In genomic region chr3:186385856-186386602, GRCh38 we compare ENCODE assay signal across 17 cellular contexts. TPM values are rescaled to one million over a fixed set of nuclear protein-coding genes. Genes with fewer than 3 reads are reported as not detected.
A peak's percentile ranks its signal among the peaks of the same experiment; 100 is the strongest.
DNase-seq lines count a peak whose midpoint lies in the region; ATAC-seq and TF ChIP-seq lines count a peak whose summit lies in the region.
"Had no signal": no experiment of that assay in that cellular context is flagged by ENCODE, and none has a peak within 500 bp of the region (broad histone marks: within the 10 kb centered on the region; RNA-seq: fewer than 3 reads in every experiment).

No MANE protein-coding gene starts in this region.

- no peak for ATAC-seq in CD4-positive, alpha-beta T cell (ENCODE audit: poor library complexity)
- ATAC-seq in left ventricle myocardium superior (no peak), HG02571 (IDR thresholded peaks at IDR 0.05; ENCODE audit: unreplicated experiment) (no peak)
- ATAC-seq: A549, GM23338 had no signal

- intact Hi-C loops in CD4-positive, alpha-beta T cell (cut with DNase I, micrococcal nuclease) = no loop called here
- intact Hi-C loops in left ventricle myocardium superior (cut with micrococcal nuclease) = no loop called here

- peak overlapping the region; percentile 27; the same call in 1 of the 2 replicates for H3K4me3 ChIP-seq in BLaER1
- no peak overlapping the region for H3K4me3 ChIP-seq in SK-N-SH (ENCODE audit: low read depth in 2 of 2, low read length in 1 of 2)
- H3K4me3 ChIP-seq: A549, GM12878, GM23338 had no signal

- H3K4me1 ChIP-seq in BLaER1 = peaks cover 47% of the 10 kb centered on the region
- no peaks in the 10 kb centered on the region; a peak in 1 of 4 replicates for H3K4me1 ChIP-seq in SK-N-SH (ENCODE audit: control insufficient read depth in 1 of 2, insufficient read depth in 2 of 2, low read depth in 1 of 2, low read length in 1 of 2)
- H3K4me1 ChIP-seq: A549 had no signal

- no peak overlapping the region for H2AFZ ChIP-seq in SK-N-SH (ENCODE audit: low read depth)
- H2AFZ ChIP-seq: GM23338 had no signal

- H3K4me2 ChIP-seq in BLaER1 (peak overlapping the region; percentile 63), SK-N-SH (no peak overlapping the region)
- H3K4me2 ChIP-seq: A549, GM23338 had no signal

- no peaks in the 10 kb centered on the region for H3K36me3 ChIP-seq in BLaER1
- H3K36me3 ChIP-seq in SK-N-SH (replicated peaks in 1 of 2; ENCODE audit: control insufficient read depth in 1 of 2, insufficient read depth in 2 of 2, low read length in 1 of 2) = no peaks in the 10 kb centered on the region

- in situ Hi-C loops in SK-MEL-5 (cut with HindIII; ENCODE audit: low pct_unique_long_range_greater_than_20kb, low sequenced_read_pairs) = no loop called here

- H3K27ac ChIP-seq in BLaER1 (no peak overlapping the region), SK-N-SH (ENCODE audit: low read depth in 2 of 2, low read length in 1 of 2) (no peak overlapping the region)
- no peak overlapping the region for H3K27ac ChIP-seq in CD4-positive, alpha-beta T cell (ENCODE audit: low read depth, low read length)
- H3K27ac ChIP-seq: A549 had no signal

- no peak for TF ChIP-seq CTCF in CD4-positive, alpha-beta T cell (IDR thresholded peaks at IDR 0.05)
- no peak for TF ChIP-seq CTCF in SK-N-SH (IDR thresholded peaks at IDR 0.05)

- H3K27me3 ChIP-seq in BLaER1 (no peaks in the 10 kb centered on the region), SK-N-SH (ENCODE audit: insufficient read depth) (no peaks in the 10 kb centered on the region)
- no peaks in the 10 kb centered on the region for H3K27me3 ChIP-seq in CD4-positive, alpha-beta T cell (ENCODE audit: control insufficient read depth, insufficient read depth, low read length)

- CTCF ChIA-PET in CD4-positive, alpha-beta T cell (lab: Charles Lee) = no interaction called here
- CTCF ChIA-PET in SK-N-SH (lab: Yijun Ruan, JAX) = no interaction called here

- POLR2A ChIA-PET in CD4-positive, alpha-beta T cell (lab: Charles Lee) = no interaction called here
- POLR2A ChIA-PET in SK-N-SH (lab: Yijun Ruan, JAX) = no interaction called here

- H4K20me1 ChIP-seq in BLaER1 (no peaks in the 10 kb centered on the region), SK-N-SH (ENCODE audit: insufficient read depth) (no peaks in the 10 kb centered on the region)

- no peak for TF ChIP-seq EP300 in SK-N-SH (IDR thresholded peaks at IDR 0.05; ENCODE audit: borderline replicate concordance in 1 of 2, low read depth in 1 of 2, low read length in 1 of 2)

- H3K79me2 ChIP-seq in SK-N-SH (ENCODE audit: insufficient read depth) = no peaks in the 10 kb centered on the region

- no peaks in the 10 kb centered on the region for H3K27me3 Mint-ChIP-seq in CD4-positive, alpha-beta T cell
- H3K27me3 Mint-ChIP-seq: CD4-positive, CD25-positive, alpha-beta regulatory T cell; IgD-negative memory B cell had no signal

- H3K9me3 ChIP-seq in BLaER1 (peaks cover 9% of the 10 kb centered on the region; the same call in 1 of the 2 replicates), SK-N-SH (no peaks in the 10 kb centered on the region)
- H3K9me3 ChIP-seq in CD4-positive, alpha-beta T cell (ENCODE audit: control insufficient read depth, low read length) = no peaks in the 10 kb centered on the region
- H3K9me3 ChIP-seq: A549 had no signal

- no peaks in the 10 kb centered on the region for H3F3A ChIP-seq in SK-N-SH (replicated peaks; ENCODE audit: insufficient read depth)

- H3K36me3 Mint-ChIP-seq in CD4-positive, alpha-beta T cell (ENCODE audit: low read depth) = no peaks in the 10 kb centered on the region
- H3K36me3 Mint-ChIP-seq: CD4-positive, CD25-positive, alpha-beta regulatory T cell had no signal

- peak; percentile 42 for DNase-seq in Ammon's horn (ENCODE audit: low spot score)
- DNase-seq in SK-MEL-5 (ENCODE audit: low read depth, low spot score) = peak; percentile 36
- peak; percentile 52 for DNase-seq in foreskin melanocyte
- DNase-seq in CD4-positive, alpha-beta T cell = no peak
- no peak for DNase-seq in SK-N-SH
- DNase-seq in left ventricle myocardium superior = no peak
- DNase-seq: CD4-positive, CD25-positive, alpha-beta regulatory T cell; DMS79; H7 had no signal

- no peaks in the 10 kb centered on the region for H3K9me3 Mint-ChIP-seq in CD4-positive, alpha-beta T cell
- H3K9me3 Mint-ChIP-seq: GM23338 had no signal

- WGBS in SK-N-SH (ENCODE audit: low lambda C conversion rate) = 42% methylated on average over 5 of the region's 5 CpGs

- H3K9me2 ChIP-seq in SK-N-SH = no peaks in the 10 kb centered on the region

- no peak for TF ChIP-seq RAD21 in SK-N-SH (IDR thresholded peaks at IDR 0.05; ENCODE audit: low read length)

- no peak overlapping the region for H3K9ac ChIP-seq in BLaER1
- H3K9ac ChIP-seq in SK-N-SH = no peak overlapping the region

- no peak overlapping the region for H3K27ac Mint-ChIP-seq in CD4-positive, alpha-beta T cell
- H3K27ac Mint-ChIP-seq: CD4-positive, CD25-positive, alpha-beta regulatory T cell; GM23338; IgD-negative memory B cell had no signal

- H3K4me3 Mint-ChIP-seq in CD4-positive, alpha-beta T cell = no peak overlapping the region
- H3K4me3 Mint-ChIP-seq: CD4-positive, CD25-positive, alpha-beta regulatory T cell; GM23338 had no signal

- H3K4me1 Mint-ChIP-seq in CD4-positive, alpha-beta T cell (ENCODE audit: low read depth) = no peaks in the 10 kb centered on the region
- H3K4me1 Mint-ChIP-seq: CD4-positive, CD25-positive, alpha-beta regulatory T cell had no signal

TF ChIP-seq in SK-N-SH, 30 proteins besides CTCF, POLR2A, EP300 and RAD21 (continues in another document):
- TF ChIP-seq JUND (IDR thresholded peaks at IDR 0.05) = no peak
- TF ChIP-seq SMC3 (IDR thresholded peaks at IDR 0.05; ENCODE audit: low read depth, low read length) = no peak
- TF ChIP-seq REST (IDR thresholded peaks at IDR 0.05; ENCODE audit: low read depth, low read length) = no peak
- no peak for TF ChIP-seq TEAD4 (IDR thresholded peaks at IDR 0.05; ENCODE audit: borderline replicate concordance, insufficient read depth)
- TF ChIP-seq PBX3 (IDR thresholded peaks at IDR 0.05) = no peak
- TF ChIP-seq MXI1 (IDR thresholded peaks at IDR 0.05; ENCODE audit: low read depth, low read length) = no peak
- no peak for TF ChIP-seq USF2 (IDR thresholded peaks at IDR 0.05; ENCODE audit: borderline replicate concordance, low read depth, low read length)
- no peak for TF ChIP-seq TAF1 (IDR thresholded peaks at IDR 0.05; ENCODE audit: borderline replicate concordance, low read depth, low read length)
- TF ChIP-seq EZH2phosphoT487 (IDR thresholded peaks at IDR 0.05; ENCODE audit: borderline replicate concordance, low read depth) = no peak
- TF ChIP-seq GABPA (IDR thresholded peaks at IDR 0.05; ENCODE audit: low read depth) = no peak
- TF ChIP-seq GATA2 (CRISPR knock-in tag; IDR thresholded peaks at IDR 0.05) = no peak
- no peak for TF ChIP-seq NFIC (IDR thresholded peaks at IDR 0.05; ENCODE audit: borderline replicate concordance)
- no peak for TF ChIP-seq MAX (IDR thresholded peaks at IDR 0.05; ENCODE audit: low read depth)

RNA-seq across cellular contexts. Expression of gene DGKG, which starts 24.0 kb away (rescaled TPM):
- 4.7 and 5.2 TPM in 2 replicates for total RNA-seq in SK-MEL-5 (2014; rRNA removed; shearing (Covaris generic))
- 3.9 and 5.8 TPM in 2 replicates for polyA plus RNA-seq in SK-MEL-5 (2015; cell fraction: cytosol; rRNA removed)
- 1.5 and 3.5 TPM in 2 replicates for polyA plus RNA-seq in SK-MEL-5 (2015; cell fraction: nucleus; rRNA removed)
- not detected for total RNA-seq in CD4-positive, alpha-beta T cell
- 0.12 and 0.13 TPM in 2 replicates for polyA plus RNA-seq in SK-N-SH (2012; rRNA removed)
- 0.19 and 0.22 TPM in 2 replicates for polyA plus RNA-seq in SK-N-SH (2012; cell fraction: cytosol; rRNA removed)
- 0.07 and 0.11 TPM in 2 replicates for polyA plus RNA-seq in SK-N-SH (2012; cell fraction: nucleus; rRNA removed)
- 18.2 TPM for total RNA-seq in left ventricle myocardium superior
- total RNA-seq: G401 had no signal
- polyA plus RNA-seq: BJ; CD4-positive, CD25-positive, alpha-beta regulatory T cell had no signal

Comparison
In these comparisons a context has a peak if more than half of its experiments do, and no peak if none do; other contexts are left out.
1. DNase-seq: peak in Ammon's horn (single experiment), SK-MEL-5 (single experiment) and foreskin melanocyte (single experiment); none in CD4-positive, alpha-beta T cell (0 of 10), SK-N-SH (single experiment) and left ventricle myocardium superior (single experiment).